In genomic region chrX:110161361-110161686, GRCh38 we compare ENCODE assay signal across 14 cellular contexts.
DNase-seq lines count a peak whose midpoint lies in the region; ATAC-seq, FAIRE-seq and TF ChIP-seq lines count a peak whose summit lies in the region.
"Had no signal": no experiment of that assay in that cellular context is flagged by ENCODE, and none has a peak within 500 bp of the region (broad histone marks: within the 10 kb centered on the region; RNA-seq: fewer than 3 reads in every experiment).

No MANE protein-coding gene starts in this region.

- H3K4me3 ChIP-seq in PC-3 (ENCODE audit: low read length) (no peak overlapping the region), endothelial cell of umbilical vein (replicated peaks in 1 of 3; ENCODE audit: insufficient read depth in 1 of 3, low read depth in 1 of 3, low read length in 3 of 3) (no peak overlapping the region), osteoblast (ENCODE audit: insufficient read depth, low read length) (no peak overlapping the region), spleen (no peak overlapping the region)

- no peak overlapping the region for H2AFZ ChIP-seq in PC-3 (ENCODE audit: low read length)
- H2AFZ ChIP-seq in endothelial cell of umbilical vein (ENCODE audit: low read depth, low read length) = no peak overlapping the region
- H2AFZ ChIP-seq in osteoblast (ENCODE audit: low read length) = no peak overlapping the region

- H3K4me2 ChIP-seq in PC-3 (ENCODE audit: low read length) (no peak overlapping the region), endothelial cell of umbilical vein (ENCODE audit: insufficient read depth, low read length) (no peak overlapping the region), osteoblast (ENCODE audit: insufficient read depth, low read length) (peak overlapping the region; percentile 35)

- intact Hi-C loops in PC-3 (cut with micrococcal nuclease) (loop anchor here (2.0 kb wide), 1 partner anchor 157 kb away; the partner anchor contains the start of gene AMMECR1), endothelial cell of umbilical vein (cut with micrococcal nuclease) (loop anchor here (2.0 kb wide), 1 partner anchor 155 kb away; no protein-coding TSS in a partner anchor), spleen (cut with DNase I; ENCODE audit: low total_unique reads) (no loop called here)

- TF ChIP-seq POLR2A in endothelial cell of umbilical vein (IDR thresholded peaks at IDR 0.05; ENCODE audit: low read depth, low read length) (no peak), spleen (IDR thresholded peaks at IDR 0.05) (no peak)

- H3K4me1 ChIP-seq in PC-3 (ENCODE audit: insufficient read depth, low read length) = peaks cover 33% of the 10 kb centered on the region
- H3K4me1 ChIP-seq in endothelial cell of umbilical vein (ENCODE audit: control insufficient read depth, extremely low read depth, insufficient read depth, low read length) = peaks cover 10% of the 10 kb centered on the region
- peaks cover 7% of the 10 kb centered on the region for H3K4me1 ChIP-seq in osteoblast (ENCODE audit: insufficient read depth, low read length)
- H3K4me1 ChIP-seq in spleen = peaks cover 0 to 11% (median 4%) of the 10 kb centered on the region in 6 donors

- H3K9me3 ChIP-seq in PC-3 (ENCODE audit: low read length) (no peaks in the 10 kb centered on the region), endothelial cell of umbilical vein (replicated peaks; ENCODE audit: control insufficient read depth, insufficient read depth, low read length) (no peaks in the 10 kb centered on the region), osteoblast (ENCODE audit: low read depth, low read length) (no peaks in the 10 kb centered on the region), spleen (no peaks in the 10 kb centered on the region)

- H3K27ac ChIP-seq in PC-3 (ENCODE audit: low read length) (peak overlapping the region; percentile 45), endothelial cell of umbilical vein (ENCODE audit: insufficient read depth, low read depth, low read length) (peak overlapping the region; percentile 28), osteoblast (ENCODE audit: low read depth, low read length) (peak overlapping the region; percentile 84), spleen (peak overlapping the region in 2 of 8 donors; percentile 39 to 58)

- H3K9me1 ChIP-seq in endothelial cell of umbilical vein (replicated peaks; ENCODE audit: control insufficient read depth, extremely low read depth, insufficient read depth, low read length) = no peaks in the 10 kb centered on the region

- H3K27me3 ChIP-seq in PC-3 (ENCODE audit: low read length) = no peaks in the 10 kb centered on the region
- no peaks in the 10 kb centered on the region for H3K27me3 ChIP-seq in endothelial cell of umbilical vein (ENCODE audit: control insufficient read depth in 2 of 2, insufficient read depth in 2 of 2, low read length in 2 of 2)
- no peaks in the 10 kb centered on the region for H3K27me3 ChIP-seq in osteoblast (ENCODE audit: insufficient read depth, low read length)
- H3K27me3 ChIP-seq in spleen (replicated peaks in 1 of 7) = no peaks in the 10 kb centered on the region

- dilution Hi-C loops in endothelial cell of umbilical vein (cut with MboI; ENCODE audit: extremely low pct_ligation_motif_present, low sequenced_read_pairs) = no loop called here

- H3K79me2 ChIP-seq in PC-3 (ENCODE audit: low read length) = peaks cover 14% of the 10 kb centered on the region
- no peaks in the 10 kb centered on the region for H3K79me2 ChIP-seq in endothelial cell of umbilical vein (ENCODE audit: control insufficient read depth, insufficient read depth, low read length)
- no peaks in the 10 kb centered on the region for H3K79me2 ChIP-seq in osteoblast (ENCODE audit: insufficient read depth, low read length)

- DNase-seq in PC-3 = no peak
- no peak for DNase-seq in endothelial cell of umbilical vein (ENCODE audit: low read depth, low spot score)
- DNase-seq in osteoblast (ENCODE audit: insufficient read length, low spot score, missing footprints) = no peak
- no peak for DNase-seq in spleen
- DNase-seq in activated gamma-delta T cell (lab: John Stamatoyannopoulos, UW) = no peak
- DNase-seq: CD4-positive, alpha-beta memory T cell; DMS79 treated with DMSO at 0.1 percent for 48 hours; KG1; NCI-H1048; NCI-H146; NCI-H2081 treated with DMSO at 0.1 percent for 48 hours; SIG-M5 had no signal

- H3K9me2 ChIP-seq in PC-3 (replicated peaks; ENCODE audit: low read length) = no peaks in the 10 kb centered on the region

- POLR2A ChIA-PET in PC-3 (lab: Charles Lee; ENCODE audit: unreplicated experiment) (no interaction called here), endothelial cell of umbilical vein (lab: Charles Lee) (no interaction called here)

- WGBS in spleen, 5 donors = 75 to 100% (median 100%) methylated on average over 1 of the region's 1 CpG; no CpG with 5 or more reads in 1 of the 5 donors

- H3K9ac ChIP-seq in PC-3 (ENCODE audit: low read length) = peak overlapping the region; percentile 7; the same call in 1 of the 2 replicates
- H3K9ac ChIP-seq in endothelial cell of umbilical vein (replicated peaks; ENCODE audit: extremely low read depth, insufficient read depth, low read length) = no peak overlapping the region

- TF ChIP-seq CTCF in PC-3 (conservative IDR thresholded peaks at IDR 0.05; ENCODE audit: low read depth, low read length) (no peak), endothelial cell of umbilical vein (IDR thresholded peaks at IDR 0.05; ENCODE audit: extremely low read depth in 1 of 2, insufficient read depth in 1 of 2, low read depth in 1 of 2, low read length in 2 of 2) (no peak), osteoblast (IDR thresholded peaks at IDR 0.05; ENCODE audit: extremely low read depth, low read depth, low read length) (no peak), spleen (IDR thresholded peaks at IDR 0.05 in 8 of 11, conservative IDR thresholded peaks at IDR 0.05 in 3 of 11) (no peak)

- CTCF ChIA-PET in PC-3 (lab: Charles Lee) (no interaction called here), endothelial cell of umbilical vein (lab: Charles Lee) (interaction anchor here (0.7 to 10.2 kb wide), 19 partner anchors 12 to 262 kb away, joined by 3 to 286 read pairs (median 6); no protein-coding TSS in a partner anchor)

- BruUV-seq in PC-3 (replicated peaks; lab: Mats Ljungman, UMichigan) (no TSS peak), endothelial cell of umbilical vein (replicated peaks; lab: Mats Ljungman, UMichigan) (no TSS peak)

- ATAC-seq in PC-3 = no peak
- ATAC-seq in GM21381 (IDR thresholded peaks at IDR 0.05; ENCODE audit: unreplicated experiment) = no peak
- no peak for ATAC-seq in GM18868 (IDR thresholded peaks at IDR 0.05; ENCODE audit: unreplicated experiment)

- no peaks in the 10 kb centered on the region for H3K36me3 ChIP-seq in PC-3 (ENCODE audit: low read depth, low read length)
- no peaks in the 10 kb centered on the region for H3K36me3 ChIP-seq in endothelial cell of umbilical vein (ENCODE audit: control insufficient read depth in 2 of 2, extremely low read depth in 1 of 2, insufficient read depth in 2 of 2, low read length in 2 of 2)
- no peaks in the 10 kb centered on the region for H3K36me3 ChIP-seq in osteoblast (ENCODE audit: insufficient read depth, low read length)
- H3K36me3 ChIP-seq in spleen = no peaks in the 10 kb centered on the region

- FAIRE-seq in endothelial cell of umbilical vein (lab: Jason Lieb, UNC) = no peak

- H4K20me1 ChIP-seq in PC-3 (ENCODE audit: low read length) = no peaks in the 10 kb centered on the region
- H4K20me1 ChIP-seq in endothelial cell of umbilical vein (replicated peaks; ENCODE audit: control insufficient read depth, extremely low read depth, insufficient read depth, low read length) = no peaks in the 10 kb centered on the region
- no peaks in the 10 kb centered on the region for H4K20me1 ChIP-seq in osteoblast (ENCODE audit: insufficient read depth, low read length)

- no peaks in the 10 kb centered on the region for H3F3A ChIP-seq in PC-3 (ENCODE audit: low read length, unreplicated experiment)

TF ChIP-seq in endothelial cell of umbilical vein, 7 proteins besides CTCF, POLR2A, EP300 and RAD21:
- no peak for TF ChIP-seq FOS (IDR thresholded peaks at IDR 0.05; ENCODE audit: borderline replicate concordance, insufficient read depth, low read length)
- no peak for TF ChIP-seq JUN (IDR thresholded peaks at IDR 0.05; ENCODE audit: borderline replicate concordance, insufficient read depth, insufficient read length, low read depth)
- no peak for TF ChIP-seq POLR2AphosphoS5 (IDR thresholded peaks at IDR 0.05; ENCODE audit: insufficient read depth, low read depth, low read length)
- no peak for TF ChIP-seq MAX (IDR thresholded peaks at IDR 0.05; ENCODE audit: insufficient read depth, insufficient read length)
- no peak for TF ChIP-seq GATA2 (IDR thresholded peaks at IDR 0.05; ENCODE audit: insufficient read depth, insufficient read length, low read depth, low read length)
- no peak for TF ChIP-seq MYC (IDR thresholded peaks at IDR 0.05; ENCODE audit: low read depth, low read length)
- TF ChIP-seq EZH2 (IDR thresholded peaks at IDR 0.05; ENCODE audit: borderline replicate concordance, low read depth, low read length, severe bottlenecking) = no peak
